22 cellular contexts compared by ENCODE assay signal in the genomic region with DNA sequence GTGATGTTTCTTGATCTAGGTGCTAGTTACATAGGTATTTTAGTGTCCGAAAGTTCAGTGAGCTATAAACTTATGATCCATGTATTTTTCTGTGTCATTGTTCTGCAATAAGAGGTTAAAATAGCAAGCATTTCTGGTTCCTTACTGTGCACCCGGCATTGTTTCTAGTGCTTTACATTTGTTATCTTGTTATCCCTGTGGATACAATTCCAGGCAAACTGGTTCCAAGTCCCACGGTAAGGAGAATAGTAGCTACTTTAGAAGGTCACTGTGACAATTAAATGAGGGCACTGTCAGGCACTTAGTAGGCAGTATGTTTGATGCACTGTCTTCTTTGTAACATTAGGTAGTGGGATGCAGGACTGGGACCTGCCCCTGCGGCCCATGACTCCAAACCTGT. TPM values are rescaled to one million over a fixed set of nuclear protein-coding genes. Genes with fewer than 3 reads are reported as not detected.
A peak's percentile ranks its signal among the peaks of the same experiment; 100 is the strongest.
DNase-seq lines count a peak whose midpoint lies in the region; ATAC-seq, FAIRE-seq and TF ChIP-seq lines count a peak whose summit lies in the region.
"Had no signal": no experiment of that assay in that cellular context is flagged by ENCODE, and none has a peak within 500 bp of the region (broad histone marks: within the 10 kb centered on the region; RNA-seq: fewer than 3 reads in every experiment).

No MANE protein-coding gene starts in this region.

- no peak overlapping the region for H3K14ac ChIP-seq in trophoblast cell (ENCODE audit: low read length)

- no peak overlapping the region for H4K91ac ChIP-seq in trophoblast cell (ENCODE audit: low read depth, low read length)

- no peak overlapping the region for H2BK5ac ChIP-seq in trophoblast cell (ENCODE audit: low read depth, low read length, poor library complexity)

- no peak overlapping the region for H3K18ac ChIP-seq in trophoblast cell (ENCODE audit: low read length)

- DNase-seq in cardiac muscle cell (ENCODE audit: low read depth in 1 of 2, low spot score in 1 of 2) (no peak), right cardiac atrium (no peak), left ventricle myocardium inferior (no peak), cardiac septum (ENCODE audit: low spot score) (no peak), trophoblast cell (peak; percentile 37 to 63), esophagus muscularis mucosa (ENCODE audit: extremely low spot score) (no peak), HTR-8/SVneo (ENCODE audit: insufficient read length, low spot score) (no peak)
- DNase-seq: AML-193; Caco-2; Calu3; CD4-positive, alpha-beta T cell; CD8-positive, alpha-beta T cell; DMS79 treated with DMSO at 0.1 percent for 48 hours; GF-D8 had no signal

- no peak overlapping the region for H3K4ac ChIP-seq in trophoblast cell (ENCODE audit: low read depth, low read length)

- H3K23ac ChIP-seq in trophoblast cell (ENCODE audit: low read length): no peak overlapping the region

- H3K4me3 ChIP-seq in cardiac muscle cell (no peak overlapping the region), right cardiac atrium (ENCODE audit: low read length) (no peak overlapping the region), left ventricle myocardium inferior (no peak overlapping the region), trophoblast cell (ENCODE audit: low read depth, low read length) (no peak overlapping the region), esophagus muscularis mucosa (no peak overlapping the region)
- H3K4me3 ChIP-seq: A549; BLaER1 treated with 17β-estradiol and CSF1 and Interleukin-3, amounts not matched to agents 10 nM and 100 nM had no signal

- no peak for TF ChIP-seq POLR2A in esophagus muscularis mucosa (IDR thresholded peaks at IDR 0.05; ENCODE audit: low read depth)

- no peak overlapping the region for H2BK120ac ChIP-seq in trophoblast cell (ENCODE audit: insufficient read depth, low read length, poor library complexity)

- intact Hi-C loops in right cardiac atrium (cut with DNase I): no loop called here
- intact Hi-C loops in left ventricle myocardium inferior (cut with micrococcal nuclease): no loop called here
- intact Hi-C loops in cardiac septum (cut with DNase I): no loop called here
- intact Hi-C loops in esophagus muscularis mucosa (cut with DNase I): no loop called here

- no peak overlapping the region for H2BK12ac ChIP-seq in trophoblast cell (ENCODE audit: low read length)

- H3K36me3 ChIP-seq in cardiac muscle cell (no peaks in the 10 kb centered on the region), left ventricle myocardium inferior (no peaks in the 10 kb centered on the region), trophoblast cell (ENCODE audit: control insufficient read depth in 1 of 2, insufficient read depth in 2 of 2, low read length in 2 of 2) (peaks cover 4 to 5% of the 10 kb centered on the region in 2 experiments), esophagus muscularis mucosa (peaks cover 0 to 10% (median 6%) of the 10 kb centered on the region in 4 donors)

- H3K27me3 ChIP-seq in cardiac muscle cell (no peaks in the 10 kb centered on the region), right cardiac atrium (ENCODE audit: control insufficient read depth, insufficient read depth) (no peaks in the 10 kb centered on the region), left ventricle myocardium inferior (ENCODE audit: low read depth) (no peaks in the 10 kb centered on the region), trophoblast cell (ENCODE audit: insufficient read depth, low read length) (no peaks in the 10 kb centered on the region), esophagus muscularis mucosa (no peaks in the 10 kb centered on the region)
- H3K27me3 ChIP-seq: BLaER1 treated with 17β-estradiol and CSF1 and Interleukin-3, amounts not matched to agents 10 nM and 100 nM had no signal

- WGBS in right cardiac atrium: 58% methylated on average over 4 of the region's 4 CpGs
- no CpG with 5 or more reads among the region's 4 CpGs for WGBS in trophoblast cell (ENCODE audit: extremely low coverage, insufficient coverage, insufficient read length)
- 85% methylated on average over 4 of the region's 4 CpGs for WGBS in esophagus muscularis mucosa

- H4K8ac ChIP-seq in trophoblast cell (ENCODE audit: low read depth, low read length): no peak overlapping the region

- no peak for FAIRE-seq in HTR-8/SVneo (lab: Jason Lieb, UNC)
- FAIRE-seq: A549, D721Med, G401.6, GM12891, GM19239 had no signal

- H3K4me2 ChIP-seq in trophoblast cell (ENCODE audit: low read length): no peak overlapping the region
- H3K4me2 ChIP-seq: A549; BLaER1 treated with 17β-estradiol and CSF1 and Interleukin-3, amounts not matched to agents 10 nM and 100 nM had no signal

- H3K9ac ChIP-seq in trophoblast cell (ENCODE audit: low read length): no peak overlapping the region
- H3K9ac ChIP-seq: BLaER1 treated with 17β-estradiol and CSF1 and Interleukin-3, amounts not matched to agents 10 nM and 100 nM had no signal

- no peak overlapping the region for H2AFZ ChIP-seq in trophoblast cell (ENCODE audit: insufficient read depth, low read length, poor library complexity)

- H2AK5ac ChIP-seq in trophoblast cell (ENCODE audit: low read length): no peak overlapping the region

- no peaks in the 10 kb centered on the region for H3K79me1 ChIP-seq in trophoblast cell (ENCODE audit: low read length)

- peak overlapping the region; percentile 76 for H3K27ac ChIP-seq in cardiac muscle cell
- H3K27ac ChIP-seq in right cardiac atrium (ENCODE audit: low read length): no peak overlapping the region
- peak overlapping the region; percentile 38 for H3K27ac ChIP-seq in left ventricle myocardium inferior (replicated peaks)
- no peak overlapping the region for H3K27ac ChIP-seq in trophoblast cell (ENCODE audit: low read depth, low read length)
- H3K27ac ChIP-seq in esophagus muscularis mucosa (replicated peaks in 1 of 4): no peak overlapping the region
- H3K27ac ChIP-seq: 22Rv1; A549; BLaER1 treated with 17β-estradiol and CSF1 and Interleukin-3, amounts not matched to agents 10 nM and 100 nM; C4-2B had no signal

- H4K12ac ChIP-seq in trophoblast cell (ENCODE audit: low read depth, low read length): no peak overlapping the region

- H3K9me3 ChIP-seq in cardiac muscle cell (ENCODE audit: low read depth) (no peaks in the 10 kb centered on the region), right cardiac atrium (ENCODE audit: control insufficient read depth, low read length) (no peaks in the 10 kb centered on the region), left ventricle myocardium inferior (replicated peaks) (no peaks in the 10 kb centered on the region), trophoblast cell (ENCODE audit: insufficient read depth, low read depth, low read length) (no peaks in the 10 kb centered on the region), esophagus muscularis mucosa (no peaks in the 10 kb centered on the region)
- H3K9me3 ChIP-seq: A549; BLaER1 treated with 17β-estradiol and CSF1 and Interleukin-3, amounts not matched to agents 10 nM and 100 nM; Caco-2 had no signal

- ATAC-seq in right cardiac atrium: no peak
- ATAC-seq: A549; CD8-positive, alpha-beta T cell had no signal

- peaks cover 54% of the 10 kb centered on the region for H3K4me1 ChIP-seq in cardiac muscle cell (ENCODE audit: low read depth)
- peaks cover 4% of the 10 kb centered on the region for H3K4me1 ChIP-seq in right cardiac atrium (ENCODE audit: control insufficient read depth, insufficient read depth, low read length)
- peaks cover 72% of the 10 kb centered on the region for H3K4me1 ChIP-seq in left ventricle myocardium inferior
- peaks cover 0 to 6% of the 10 kb centered on the region in 2 experiments for H3K4me1 ChIP-seq in trophoblast cell (ENCODE audit: control insufficient read depth in 1 of 2, insufficient read depth in 2 of 2, low read length in 2 of 2)
- H3K4me1 ChIP-seq in esophagus muscularis mucosa: peaks cover 5 to 27% (median 12%) of the 10 kb centered on the region in 4 donors
- H3K4me1 ChIP-seq: A549, Caco-2 had no signal

- peaks cover 2% of the 10 kb centered on the region for H3K79me2 ChIP-seq in trophoblast cell (ENCODE audit: control insufficient read depth, insufficient read depth, low read length, poor library complexity)

- no peak for TF ChIP-seq EP300 in esophagus muscularis mucosa (IDR thresholded peaks at IDR 0.05)

- TF ChIP-seq CTCF in cardiac muscle cell (IDR thresholded peaks at IDR 0.05; ENCODE audit: low read depth, low read length): no peak
- TF ChIP-seq CTCF in left ventricle myocardium inferior (IDR thresholded peaks at IDR 0.05; ENCODE audit: borderline replicate concordance): no peak
- TF ChIP-seq CTCF in esophagus muscularis mucosa (IDR thresholded peaks at IDR 0.05): no peak

RNA-seq across cellular contexts. Expression of a gene that starts 9.0 kb away (rescaled TPM):
- total RNA-seq in cardiac muscle cell (69.5 and 115 TPM in 2 replicates), right cardiac atrium (10 to 100 TPM; 26.5 to 36.9 (median 33.3) TPM), left ventricle myocardium inferior (22.6 TPM), cardiac septum (36.8 TPM), esophagus muscularis mucosa (10 to 100 TPM; 40.6 to 64.8 (median 46.4) TPM)
- polyA plus RNA-seq in cardiac muscle cell (82.0 and 116 TPM in 2 replicates), right cardiac atrium (25.8 TPM)
- polyA plus RNA-seq in trophoblast cell (2013): 40.3 and 40.8 TPM in 2 replicates

Comparison
In these comparisons a context has a peak if more than half of its experiments do, and no peak if none do; other contexts are left out.
1. H3K27ac ChIP-seq: peak in cardiac muscle cell (single experiment) and left ventricle myocardium inferior (single experiment); none in right cardiac atrium (single experiment), trophoblast cell (single experiment) and esophagus muscularis mucosa (0 of 4).
2. DNase-seq: peak in trophoblast cell (2 of 2); none in cardiac muscle cell (0 of 2), right cardiac atrium (0 of 3), left ventricle myocardium inferior (single experiment), cardiac septum (single experiment), esophagus muscularis mucosa (single experiment) and HTR-8/SVneo (single experiment).